In the genomic region with DNA sequence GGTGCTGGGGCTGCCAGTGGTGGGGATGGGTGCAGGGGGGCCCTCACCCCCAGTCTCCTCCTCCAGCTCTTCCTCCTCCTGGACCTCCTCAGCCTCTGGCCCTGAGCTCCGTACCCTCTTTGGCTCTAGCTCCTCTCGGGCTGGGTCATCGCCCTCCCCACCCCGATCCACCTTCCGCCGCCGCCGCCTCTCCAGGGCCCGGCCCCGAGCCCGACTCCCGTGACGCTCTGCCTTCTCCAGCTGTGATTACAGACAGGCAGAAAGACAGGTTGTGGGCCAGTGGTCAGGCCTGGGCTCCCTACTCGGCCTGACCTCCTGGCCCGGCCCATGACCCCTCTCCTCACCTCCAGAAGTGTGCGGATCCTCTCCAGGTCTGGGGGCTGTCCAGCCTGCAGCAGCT, we compare ENCODE assay signal across 9 cellular contexts.
"Had no signal": no experiment of that assay in that cellular context is flagged by ENCODE, and none has a peak within 500 bp of the region (broad histone marks: within the 10 kb centered on the region; RNA-seq: fewer than 3 reads in every experiment).

No MANE protein-coding gene starts in this region.

- H3K4me3 ChIP-seq: GM23338 had no signal

- H3K27ac Mint-ChIP-seq: GM23338, H9 had no signal

- H3K9me3 Mint-ChIP-seq: GM23338 had no signal

- H3K9ac ChIP-seq: KMS-11 had no signal

- H3K27ac ChIP-seq: HL-60, KMS-11 had no signal

- FAIRE-seq: H1, H54 had no signal

- H3K4me3 Mint-ChIP-seq: GM23338, H9 had no signal

- H2AFZ ChIP-seq: GM23338 had no signal

- ATAC-seq: GM23338 had no signal

- H3K4me1 Mint-ChIP-seq: H9 had no signal

- H3K4me2 ChIP-seq: GM23338, KMS-11 had no signal

- DNase-seq: H9, HCEC 1CT, IMR-90, KBM-7 had no signal
